Comparison of ENCODE assay signal across 7 cellular contexts in genomic region chr11:120143472-120143871, GRCh38. TPM values are rescaled to one million over a fixed set of nuclear protein-coding genes. Genes with fewer than 3 reads are reported as not detected.
"Had no signal": no experiment of that assay in that cellular context is flagged by ENCODE, and none has a peak within 500 bp of the region (broad histone marks: within the 10 kb centered on the region; RNA-seq: fewer than 3 reads in every experiment).

No MANE protein-coding gene starts in this region.

RNA-seq across cellular contexts. Expression of gene TRIM29, which starts 5.6 kb away (rescaled TPM):
- total RNA-seq: naive thymus-derived CD8-positive, alpha-beta T cell; natural killer cell; natural killer cell treated with Interleukin-12 subunit alpha and Interleukin-12 subunit beta and Interleukin-15 and Interleukin-18, amount 100 ng/mL, for 72 hours; neural crest cell; osteocyte; progenitor cell of endocrine pancreas; pulmonary artery endothelial cell had no signal
- polyA plus RNA-seq: naive thymus-derived CD8-positive, alpha-beta T cell had no signal
